Comparison of ENCODE assay signal across 8 cellular contexts in genomic region chr11:128687321-128687720, GRCh38. TPM values are rescaled to one million over a fixed set of nuclear protein-coding genes. Genes with fewer than 3 reads are reported as not detected.
A peak's percentile ranks its signal among the peaks of the same experiment; 100 is the strongest.
DNase-seq lines count a peak whose midpoint lies in the region; ATAC-seq lines count a peak whose summit lies in the region.

No MANE protein-coding gene starts in this region.

- ATAC-seq in activated CD4-positive, alpha-beta T cell treated with anti-CD3 and anti-CD28 coated beads for 36 hours = peak; percentile 27
- ATAC-seq in activated T-helper 17 cell treated with anti-CD3 and anti-CD28 coated beads, Interleukin-2, amount 50 U/mL, for 72 hours (replicated peaks) = peak; percentile 67
- no peak for ATAC-seq in GM18498 (IDR thresholded peaks at IDR 0.05; ENCODE audit: unreplicated experiment)

- intact Hi-C loops in activated CD4-positive, alpha-beta T cell treated with anti-CD3 and anti-CD28 coated beads for 36 hours (cut with DNase I, micrococcal nuclease) = loop anchor here in 1 of 2 experiments (5.0 kb wide), 1 partner anchor 45 kb away; no protein-coding TSS in a partner anchor

- CTCF ChIA-PET in activated CD4-positive, alpha-beta T cell treated with anti-CD3 and anti-CD28 coated beads for 36 hours (lab: Charles Lee) = interaction anchor here (0.5 to 1.4 kb wide), 5 partner anchors 12 to 143 kb away, joined by 3 to 6 read pairs (median 3); no protein-coding TSS in a partner anchor

- no peaks in the 10 kb centered on the region for H3K9me3 Mint-ChIP-seq in activated CD4-positive, alpha-beta T cell treated with anti-CD3 and anti-CD28 coated beads for 36 hours (ENCODE audit: low read depth)
- H3K9me3 Mint-ChIP-seq in activated T-helper 17 cell treated with anti-CD3 and anti-CD28 coated beads, Interleukin-2, amount 50 U/mL, for 72 hours = no peaks in the 10 kb centered on the region

- peak overlapping the region; percentile 51 for H3K4me3 ChIP-seq in iPS-18a (ENCODE audit: low read length)
- peak overlapping the region in 4 of 5 donors; percentile 59 to 65 (median 63) for H3K4me3 ChIP-seq in subcutaneous abdominal adipose tissue (ENCODE audit: low read depth in 1 of 5, low read length in 5 of 5)

- H3K4me3 Mint-ChIP-seq in activated CD4-positive, alpha-beta T cell treated with anti-CD3 and anti-CD28 coated beads for 36 hours = peak overlapping the region; percentile 70
- peak overlapping the region; percentile 75 for H3K4me3 Mint-ChIP-seq in activated T-helper 17 cell treated with anti-CD3 and anti-CD28 coated beads, Interleukin-2, amount 50 U/mL, for 72 hours

- H3K36me3 Mint-ChIP-seq in activated CD4-positive, alpha-beta T cell treated with anti-CD3 and anti-CD28 coated beads for 36 hours (ENCODE audit: low read depth) = no peaks in the 10 kb centered on the region
- no peaks in the 10 kb centered on the region for H3K36me3 Mint-ChIP-seq in activated T-helper 17 cell treated with anti-CD3 and anti-CD28 coated beads, Interleukin-2, amount 50 U/mL, for 72 hours (ENCODE audit: low read depth)

- peak overlapping the region; percentile 21 for H3K27ac Mint-ChIP-seq in activated CD4-positive, alpha-beta T cell treated with anti-CD3 and anti-CD28 coated beads for 36 hours
- H3K27ac Mint-ChIP-seq in activated T-helper 17 cell treated with anti-CD3 and anti-CD28 coated beads, Interleukin-2, amount 50 U/mL, for 72 hours = no peak overlapping the region

- peak; percentile 44 for DNase-seq in activated CD4-positive, alpha-beta T cell treated with anti-CD3 and anti-CD28 coated beads for 36 hours
- DNase-seq in activated CD4-positive, alpha-beta T cell treated with anti-CD3 and anti-CD28 coated beads, Interleukin-2, amount 50 U/mL, for 1 hour = no peak
- no peak for DNase-seq in HK-2 (ENCODE audit: unreplicated experiment)
- DNase-seq in NCI-H524 treated with DMSO at 0.1 percent for 48 hours (lab: John Stamatoyannopoulos, UW) = no peak

- POLR2A ChIA-PET in activated CD4-positive, alpha-beta T cell treated with anti-CD3 and anti-CD28 coated beads for 36 hours (lab: Charles Lee) = no interaction called here

- H3K4me1 Mint-ChIP-seq in activated CD4-positive, alpha-beta T cell treated with anti-CD3 and anti-CD28 coated beads for 36 hours = peaks cover 35% of the 10 kb centered on the region
- peaks cover 24% of the 10 kb centered on the region for H3K4me1 Mint-ChIP-seq in activated T-helper 17 cell treated with anti-CD3 and anti-CD28 coated beads, Interleukin-2, amount 50 U/mL, for 72 hours

- H3K27me3 ChIP-seq in iPS-18a (ENCODE audit: control insufficient read depth, insufficient read depth, low read length) (peaks cover 100% of the 10 kb centered on the region), subcutaneous abdominal adipose tissue (ENCODE audit: control insufficient read depth in 5 of 5, insufficient read depth in 4 of 5, low read length in 5 of 5) (peaks cover 13 to 44% (median 37%) of the 10 kb centered on the region in 5 donors)

- H3K27ac ChIP-seq in iPS-18a (ENCODE audit: low read length) (no peak overlapping the region), subcutaneous abdominal adipose tissue (ENCODE audit: low read depth, low read length) (no peak overlapping the region)

- H3K4me1 ChIP-seq in iPS-18a (ENCODE audit: control insufficient read depth, low read depth, low read length) (peaks cover 34% of the 10 kb centered on the region), subcutaneous abdominal adipose tissue (ENCODE audit: control insufficient read depth in 5 of 5, insufficient read depth in 5 of 5, low read length in 5 of 5) (peaks cover 7 to 53% (median 50%) of the 10 kb centered on the region in 5 donors)

- no peak overlapping the region for H3K9ac ChIP-seq in iPS-18a (ENCODE audit: low read length)
- peak overlapping the region in 1 of 5 donors; percentile 30 for H3K9ac ChIP-seq in subcutaneous abdominal adipose tissue (ENCODE audit: low read length in 5 of 5)

- H3K36me3 ChIP-seq in iPS-18a (ENCODE audit: control insufficient read depth, low read depth, low read length) = no peaks in the 10 kb centered on the region
- no peaks in the 10 kb centered on the region for H3K36me3 ChIP-seq in subcutaneous abdominal adipose tissue (ENCODE audit: control insufficient read depth in 5 of 5, insufficient read depth in 5 of 5, low read length in 5 of 5)

- peaks cover 5% of the 10 kb centered on the region for H3K9me3 ChIP-seq in iPS-18a (ENCODE audit: control insufficient read depth, low read depth, low read length)
- H3K9me3 ChIP-seq in subcutaneous abdominal adipose tissue (ENCODE audit: control insufficient read depth in 5 of 5, low read length in 5 of 5) = no peaks in the 10 kb centered on the region

- H3K27me3 Mint-ChIP-seq in activated CD4-positive, alpha-beta T cell treated with anti-CD3 and anti-CD28 coated beads for 36 hours = peaks cover 36% of the 10 kb centered on the region
- H3K27me3 Mint-ChIP-seq in activated T-helper 17 cell treated with anti-CD3 and anti-CD28 coated beads, Interleukin-2, amount 50 U/mL, for 72 hours = peaks cover 28% of the 10 kb centered on the region

RNA-seq across cellular contexts. Expression of gene FLI1, which starts 6.6 kb away (rescaled TPM):
- 10 to 100 TPM; 40.4 to 57.0 TPM for total RNA-seq in activated CD4-positive, alpha-beta T cell treated with anti-CD3 and anti-CD28 coated beads for 36 hours
- total RNA-seq in activated T-helper 17 cell treated with anti-CD3 and anti-CD28 coated beads, Interleukin-2, amount 50 U/mL, for 72 hours = 10 to 100 TPM; 55.6 to 73.4 TPM
